Comparison of ENCODE assay signal across 18 cellular contexts in genomic region chr4:21195682-21196081, GRCh38.
"Had no signal": no experiment of that assay in that cellular context is flagged by ENCODE, and none has a peak within 500 bp of the region (broad histone marks: within the 10 kb centered on the region; RNA-seq: fewer than 3 reads in every experiment).

No MANE protein-coding gene starts in this region.

- FAIRE-seq: colon, keratinocyte had no signal

- H3K36me3 ChIP-seq: brain microvascular endothelial cell, esophagus squamous epithelium, heart left ventricle, lower lobe of right lung, uterus had no signal

- DNase-seq: activated CD4-positive, alpha-beta T cell treated with anti-CD3 and anti-CD28 coated beads, Interleukin-2, amount 10 ng/mL, durations not matched to agents 24 days and 14 days; activated gamma-delta T cell treated with Interleukin-2 at 50 U/mL for 16 hours; activated T-cell treated with anti-CD3 and anti-CD28 coated beads, Interleukin-2, amount 50 U/mL, for 1 hour; aorta; brain microvascular endothelial cell; effector memory CD4-positive, alpha-beta T cell; esophagus squamous epithelium; heart left ventricle; lower lobe of right lung; natural killer cell; retina; stimulated activated CD4-positive, alpha-beta T cell treated with anti-CD3 and anti-CD28 coated beads, Interleukin-2, amount 100 ng/mL, for 48 hours; stimulated activated naive CD4-positive, alpha-beta T cell; T-helper 1 cell; testis; uterus had no signal

- H3K27me3 ChIP-seq: brain microvascular endothelial cell, heart left ventricle, testis, uterus had no signal

- H3K4me3 ChIP-seq: esophagus squamous epithelium, heart left ventricle, lower lobe of right lung, testis, uterus had no signal
